12 cellular contexts compared by ENCODE assay signal in genomic region chr11:65883786-65884715, GRCh38. TPM values are rescaled to one million over a fixed set of nuclear protein-coding genes. Genes with fewer than 3 reads are reported as not detected.
DNase-seq lines count a peak whose midpoint lies in the region; ATAC-seq and TF ChIP-seq lines count a peak whose summit lies in the region.
"Had no signal": no experiment of that assay in that cellular context is flagged by ENCODE, and none has a peak within 500 bp of the region (broad histone marks: within the 10 kb centered on the region; RNA-seq: fewer than 3 reads in every experiment).

No MANE protein-coding gene starts in this region.

- no peaks in the 10 kb centered on the region for H3K9me2 ChIP-seq in Loucy (replicated peaks; ENCODE audit: low read depth, low read length)

- TF ChIP-seq CTCF in Loucy (conservative IDR thresholded peaks at IDR 0.05; ENCODE audit: low read length) (no peak), endothelial cell (IDR thresholded peaks at IDR 0.05; ENCODE audit: unreplicated experiment) (no peak), progenitor cell of endocrine pancreas (IDR thresholded peaks at IDR 0.05; ENCODE audit: unreplicated experiment) (no peak)

- no peak overlapping the region for H3K9ac ChIP-seq in Loucy (ENCODE audit: low read depth, low read length, poor library complexity, severe bottlenecking)

- peaks cover 41% of the 10 kb centered on the region for H3K79me2 ChIP-seq in Loucy (ENCODE audit: insufficient read depth, low read length)

- H3K9me3 ChIP-seq in Loucy (ENCODE audit: insufficient read depth, low read depth, low read length) = no peaks in the 10 kb centered on the region
- H3K9me3 ChIP-seq: suprapubic skin had no signal

- peak overlapping the region; percentile 92 for H3K4me2 ChIP-seq in Loucy (ENCODE audit: low read depth, low read length, poor library complexity, severe bottlenecking)
- H3K4me2 ChIP-seq: hepatocyte had no signal

- H3K36me3 Mint-ChIP-seq in activated CD4-positive, alpha-beta T cell treated with anti-CD3 and anti-CD28 coated beads, Interleukin-2, amount 10 ng/mL, durations not matched to agents 24 days and 14 days (ENCODE audit: low read depth) = peaks cover 28% of the 10 kb centered on the region
- H3K36me3 Mint-ChIP-seq in endothelial cell (ENCODE audit: low read depth, unreplicated experiment) (peaks cover 18% of the 10 kb centered on the region), progenitor cell of endocrine pancreas (ENCODE audit: insufficient read depth) (peaks cover 6% of the 10 kb centered on the region)
- H3K36me3 Mint-ChIP-seq: activated naive CD8-positive, alpha-beta T cell had no signal

- peaks cover 11% of the 10 kb centered on the region; the same call in 1 of the 2 replicates for H3K36me3 ChIP-seq in Loucy (ENCODE audit: insufficient read depth, low read length)

- no peaks in the 10 kb centered on the region for H3F3A ChIP-seq in Loucy (ENCODE audit: low read depth)

- no peak overlapping the region for H3K4me3 ChIP-seq in Loucy (ENCODE audit: low read length, poor library complexity, severe bottlenecking)
- H3K4me3 ChIP-seq: hepatocyte, suprapubic skin had no signal

- no peaks in the 10 kb centered on the region for H3K27me3 ChIP-seq in Loucy (ENCODE audit: insufficient read depth, low read length, poor library complexity, severe bottlenecking)
- H3K27me3 ChIP-seq: hepatocyte, suprapubic skin had no signal

- peaks cover 60% of the 10 kb centered on the region for H3K4me1 ChIP-seq in Loucy (ENCODE audit: insufficient read depth, low read length, poor library complexity, severe bottlenecking)

- no peak overlapping the region for H3K4me3 Mint-ChIP-seq in activated CD4-positive, alpha-beta T cell treated with anti-CD3 and anti-CD28 coated beads, Interleukin-2, amount 10 ng/mL, durations not matched to agents 24 days and 14 days
- peak overlapping the region; percentile 67 for H3K4me3 Mint-ChIP-seq in endothelial cell (ENCODE audit: unreplicated experiment)
- H3K4me3 Mint-ChIP-seq in progenitor cell of endocrine pancreas (ENCODE audit: low read depth) = no peak overlapping the region
- H3K4me3 Mint-ChIP-seq: activated naive CD8-positive, alpha-beta T cell had no signal

- peaks cover 6% of the 10 kb centered on the region for H4K20me1 ChIP-seq in Loucy (ENCODE audit: insufficient read depth, low read length, poor library complexity, severe bottlenecking)

- peak overlapping the region; percentile 62 for H3K27ac Mint-ChIP-seq in activated CD4-positive, alpha-beta T cell treated with anti-CD3 and anti-CD28 coated beads, Interleukin-2, amount 10 ng/mL, durations not matched to agents 24 days and 14 days
- H3K27ac Mint-ChIP-seq in endothelial cell (ENCODE audit: unreplicated experiment) (peak overlapping the region; percentile 13), progenitor cell of endocrine pancreas (peak overlapping the region; percentile 86)

- DNase-seq in activated CD4-positive, alpha-beta T cell treated with anti-CD3 and anti-CD28 coated beads, Interleukin-2, amount 10 ng/mL, durations not matched to agents 24 days and 14 days = no peak
- DNase-seq in activated CD4-positive, alpha-beta T cell treated with anti-CD3 and anti-CD28 coated beads, Interleukin-2, amount 50 U/mL, for 4 hours = no peak
- DNase-seq in endothelial cell (ENCODE audit: low spot score) (no peak), progenitor cell of endocrine pancreas (ENCODE audit: low spot score, unreplicated experiment) (no peak), T1000 (lab: John Stamatoyannopoulos, UW) (no peak)

- intact Hi-C loops in activated CD4-positive, alpha-beta T cell treated with anti-CD3 and anti-CD28 coated beads, Interleukin-2, amount 10 ng/mL, durations not matched to agents 24 days and 14 days (cut with micrococcal nuclease) = loop anchor here (1.0 kb wide), 1 partner anchor 105 kb away; no protein-coding TSS in a partner anchor

- H3K4me1 Mint-ChIP-seq in activated CD4-positive, alpha-beta T cell treated with anti-CD3 and anti-CD28 coated beads, Interleukin-2, amount 10 ng/mL, durations not matched to agents 24 days and 14 days = peaks cover 43% of the 10 kb centered on the region
- peaks cover 16% of the 10 kb centered on the region for H3K4me1 Mint-ChIP-seq in endothelial cell (ENCODE audit: unreplicated experiment)
- peaks cover 19% of the 10 kb centered on the region for H3K4me1 Mint-ChIP-seq in progenitor cell of endocrine pancreas (ENCODE audit: low read depth)

- H3K27me3 Mint-ChIP-seq in activated CD4-positive, alpha-beta T cell treated with anti-CD3 and anti-CD28 coated beads, Interleukin-2, amount 10 ng/mL, durations not matched to agents 24 days and 14 days = no peaks in the 10 kb centered on the region
- H3K27me3 Mint-ChIP-seq in endothelial cell (ENCODE audit: unreplicated experiment) (peaks cover 14% of the 10 kb centered on the region), progenitor cell of endocrine pancreas (no peaks in the 10 kb centered on the region)
- H3K27me3 Mint-ChIP-seq: activated naive CD8-positive, alpha-beta T cell had no signal

- no peaks in the 10 kb centered on the region for H3K9me3 Mint-ChIP-seq in activated CD4-positive, alpha-beta T cell treated with anti-CD3 and anti-CD28 coated beads, Interleukin-2, amount 10 ng/mL, durations not matched to agents 24 days and 14 days
- H3K9me3 Mint-ChIP-seq in endothelial cell (ENCODE audit: unreplicated experiment) = no peaks in the 10 kb centered on the region
- H3K9me3 Mint-ChIP-seq in progenitor cell of endocrine pancreas (ENCODE audit: low read depth) = no peaks in the 10 kb centered on the region

- H2AFZ ChIP-seq in Loucy (ENCODE audit: low read length) = no peak overlapping the region
- H2AFZ ChIP-seq: hepatocyte had no signal

- ATAC-seq in SK-N-SH treated with all-trans-retinoic acid at 6 μM for 48 hours = no peak
- ATAC-seq in HG03378 (IDR thresholded peaks at IDR 0.05; ENCODE audit: unreplicated experiment) = no peak

TF ChIP-seq in SK-N-SH treated with all-trans-retinoic acid at 6 μM for 48 hours, 23 proteins besides CTCF, POLR2A, EP300 and RAD21 (continues in another document):
- TF ChIP-seq, protein P1, sequence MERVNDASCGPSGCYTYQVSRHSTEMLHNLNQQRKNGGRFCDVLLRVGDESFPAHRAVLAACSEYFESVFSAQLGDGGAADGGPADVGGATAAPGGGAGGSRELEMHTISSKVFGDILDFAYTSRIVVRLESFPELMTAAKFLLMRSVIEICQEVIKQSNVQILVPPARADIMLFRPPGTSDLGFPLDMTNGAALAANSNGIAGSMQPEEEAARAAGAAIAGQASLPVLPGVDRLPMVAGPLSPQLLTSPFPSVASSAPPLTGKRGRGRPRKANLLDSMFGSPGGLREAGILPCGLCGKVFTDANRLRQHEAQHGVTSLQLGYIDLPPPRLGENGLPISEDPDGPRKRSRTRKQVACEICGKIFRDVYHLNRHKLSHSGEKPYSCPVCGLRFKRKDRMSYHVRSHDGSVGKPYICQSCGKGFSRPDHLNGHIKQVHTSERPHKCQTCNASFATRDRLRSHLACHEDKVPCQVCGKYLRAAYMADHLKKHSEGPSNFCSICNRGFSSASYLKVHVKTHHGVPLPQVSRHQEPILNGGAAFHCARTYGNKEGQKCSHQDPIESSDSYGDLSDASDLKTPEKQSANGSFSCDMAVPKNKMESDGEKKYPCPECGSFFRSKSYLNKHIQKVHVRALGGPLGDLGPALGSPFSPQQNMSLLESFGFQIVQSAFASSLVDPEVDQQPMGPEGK (CRISPR knock-in tag; IDR thresholded peaks at IDR 0.05; ENCODE audit: borderline replicate concordance) = no peak
- TF ChIP-seq ZFP3 (CRISPR knock-in tag; IDR thresholded peaks at IDR 0.05) = no peak
- TF ChIP-seq CSRNP3 (CRISPR knock-in tag; IDR thresholded peaks at IDR 0.05) = no peak
- TF ChIP-seq BACH2 (CRISPR knock-in tag; IDR thresholded peaks at IDR 0.05; ENCODE audit: borderline replicate concordance) = no peak
- TF ChIP-seq TCF4 (CRISPR knock-in tag; IDR thresholded peaks at IDR 0.05; ENCODE audit: borderline replicate concordance) = no peak

RNA-seq across cellular contexts. Expression of gene FIBP, which starts 4.2 kb away (rescaled TPM):
- total RNA-seq in activated CD4-positive, alpha-beta T cell treated with anti-CD3 and anti-CD28 coated beads, Interleukin-2, amount 10 ng/mL, durations not matched to agents 24 days and 14 days = 91.0 and 95.7 TPM in 2 replicates
- total RNA-seq in endothelial cell (ENCODE audit: unreplicated experiment) (75.6 TPM), progenitor cell of endocrine pancreas (67.7 and 77.8 TPM in 2 replicates)

RNA-seq across cellular contexts. Expression of gene CTSW, which starts 4.4 kb away (rescaled TPM):
- total RNA-seq in activated CD4-positive, alpha-beta T cell treated with anti-CD3 and anti-CD28 coated beads, Interleukin-2, amount 10 ng/mL, durations not matched to agents 24 days and 14 days = 4.9 and 7.5 TPM in 2 replicates
- total RNA-seq in endothelial cell (ENCODE audit: unreplicated experiment) (not detected), progenitor cell of endocrine pancreas (not detected in 2 replicates)
- total RNA-seq: cerebellum, hepatocyte had no signal

RNA-seq across cellular contexts. Expression of gene CCDC85B, which starts 6.4 kb away (rescaled TPM):
- total RNA-seq in activated CD4-positive, alpha-beta T cell treated with anti-CD3 and anti-CD28 coated beads, Interleukin-2, amount 10 ng/mL, durations not matched to agents 24 days and 14 days = 62.2 and 62.5 TPM in 2 replicates
- total RNA-seq in endothelial cell (ENCODE audit: unreplicated experiment) = 90.7 TPM
- total RNA-seq in progenitor cell of endocrine pancreas = 7.4 and 7.9 TPM in 2 replicates

RNA-seq across cellular contexts. Expression of gene EFEMP2, which starts 11.5 kb away (rescaled TPM):
- total RNA-seq in activated CD4-positive, alpha-beta T cell treated with anti-CD3 and anti-CD28 coated beads, Interleukin-2, amount 10 ng/mL, durations not matched to agents 24 days and 14 days = 8.4 and 9.1 TPM in 2 replicates
- total RNA-seq in endothelial cell (ENCODE audit: unreplicated experiment) = 248 TPM
- 84.9 and 90.5 TPM in 2 replicates for total RNA-seq in progenitor cell of endocrine pancreas

RNA-seq across cellular contexts. Expression of gene FOSL1, which starts 16.1 kb away (rescaled TPM):
- total RNA-seq in activated CD4-positive, alpha-beta T cell treated with anti-CD3 and anti-CD28 coated beads, Interleukin-2, amount 10 ng/mL, durations not matched to agents 24 days and 14 days = 32.1 and 32.9 TPM in 2 replicates
- total RNA-seq in endothelial cell (ENCODE audit: unreplicated experiment) (1.3 TPM), progenitor cell of endocrine pancreas (1.7 and 2.6 TPM in 2 replicates)
- total RNA-seq: cerebellum had no signal

Comparison
In these comparisons a context has a peak if more than half of its experiments do, and no peak if none do; other contexts are left out.
1. H3K27ac Mint-ChIP-seq: peak in every context shown above with its lines; median percentile 86 in progenitor cell of endocrine pancreas; 62 in activated CD4-positive, alpha-beta T cell treated with anti-CD3 and anti-CD28 coated beads, Interleukin-2, amount 10 ng/mL, durations not matched to agents 24 days and 14 days; 13 in endothelial cell.